In genomic region chr1:228165372-228166169, GRCh38 we compare ENCODE assay signal across 8 cellular contexts. TPM values are rescaled to one million over a fixed set of nuclear protein-coding genes. Genes with fewer than 3 reads are reported as not detected.
DNase-seq lines count a peak whose midpoint lies in the region; ATAC-seq and TF ChIP-seq lines count a peak whose summit lies in the region.

IBA57 (plus strand) TSS chr1:228165804; CDS start chr1:228165817, 13 bp downstream.

- H3K9me3 ChIP-seq in left lung = no peaks in the 10 kb centered on the region

- DNase-seq in C1 segment of cervical spinal cord (lab: John Stamatoyannopoulos, UW) (peak; percentile 93 to 100 (median 98)), NCI-H526 (lab: John Stamatoyannopoulos, UW) (peak; percentile 83 to 95), cortex of kidney (lab: John Stamatoyannopoulos, UW) (peak; percentile 72), left lung (peak; percentile 99 to 100)
- peak; percentile 99 for DNase-seq in activated CD4-positive, alpha-beta T cell treated with anti-CD3 and anti-CD28 coated beads, Interleukin-2, amount 10 ng/mL, durations not matched to agents 7 days and 5 days
- DNase-seq in stimulated activated CD4-positive, alpha-beta T cell treated with anti-CD3 and anti-CD28 coated beads, Interleukin-2, amount 100 ng/mL, for 48 hours = peak; percentile 99

- H3K4me1 Mint-ChIP-seq in activated CD4-positive, alpha-beta T cell treated with anti-CD3 and anti-CD28 coated beads, Interleukin-2, amount 10 ng/mL, durations not matched to agents 7 days and 5 days = peaks cover 41% of the 10 kb centered on the region

- H3K4me3 Mint-ChIP-seq in activated CD4-positive, alpha-beta T cell treated with anti-CD3 and anti-CD28 coated beads, Interleukin-2, amount 10 ng/mL, durations not matched to agents 7 days and 5 days = peak within 1 kb of the TSS; percentile 83

- H3K27me3 Mint-ChIP-seq in activated CD4-positive, alpha-beta T cell treated with anti-CD3 and anti-CD28 coated beads, Interleukin-2, amount 10 ng/mL, durations not matched to agents 7 days and 5 days = no peaks in the 10 kb centered on the region

- H3K36me3 Mint-ChIP-seq in activated CD4-positive, alpha-beta T cell treated with anti-CD3 and anti-CD28 coated beads, Interleukin-2, amount 10 ng/mL, durations not matched to agents 7 days and 5 days (ENCODE audit: low read depth) = no peaks in the 10 kb centered on the region

- POLR2A ChIA-PET in activated CD4-positive, alpha-beta T cell treated with anti-CD3 and anti-CD28 coated beads, Interleukin-2, amount 10 ng/mL, durations not matched to agents 7 days and 5 days (lab: Charles Lee) = interaction anchor here (1.0 kb wide), 1 partner anchor 8 kb away, joined by 3 read pairs; no protein-coding TSS in a partner anchor

- intact Hi-C loops in left lung (cut with DNase I) = no loop called here

- H3K36me3 ChIP-seq in left lung = no peaks in the 10 kb centered on the region

- peak; percentile 91 for ATAC-seq in GM19324 (IDR thresholded peaks at IDR 0.05; ENCODE audit: low FRiP score, unreplicated experiment)
- ATAC-seq in HG03469 (IDR thresholded peaks at IDR 0.05; ENCODE audit: unreplicated experiment) = peak; percentile 68
- peak; percentile 89 for ATAC-seq in left lung

- peak within 1 kb of the TSS; percentile 75 to 77 for H3K4me3 ChIP-seq in left lung

- H3K4me1 ChIP-seq in left lung = peaks cover 17 to 34% of the 10 kb centered on the region in 2 donors

- peak within 1 kb of the TSS; percentile 96 for H3K27ac Mint-ChIP-seq in activated CD4-positive, alpha-beta T cell treated with anti-CD3 and anti-CD28 coated beads, Interleukin-2, amount 10 ng/mL, durations not matched to agents 7 days and 5 days

- no peaks in the 10 kb centered on the region for H3K9me3 Mint-ChIP-seq in activated CD4-positive, alpha-beta T cell treated with anti-CD3 and anti-CD28 coated beads, Interleukin-2, amount 10 ng/mL, durations not matched to agents 7 days and 5 days

- H3K27me3 ChIP-seq in left lung = peaks cover 0 to 27% of the 10 kb centered on the region in 2 donors

- peak within 1 kb of the TSS; percentile 92 to 99 for H3K27ac ChIP-seq in left lung

- peak; percentile 88 to 94 for TF ChIP-seq CTCF in left lung (IDR thresholded peaks at IDR 0.05)

- CTCF ChIA-PET in activated CD4-positive, alpha-beta T cell treated with anti-CD3 and anti-CD28 coated beads, Interleukin-2, amount 10 ng/mL, durations not matched to agents 7 days and 5 days (lab: Charles Lee) = interaction anchor here (0.6 to 8.5 kb wide), 23 partner anchors 12 to 166 kb away, joined by 3 to 104 read pairs (median 5); partner anchors contain the start of genes GUK1 and MRPL55

RNA-seq across cellular contexts. Expression of gene IBA57, which starts in this region (rescaled TPM):
- 1 to 10 TPM; 6.4 to 8.2 TPM for total RNA-seq in activated CD4-positive, alpha-beta T cell treated with anti-CD3 and anti-CD28 coated beads, Interleukin-2, amount 10 ng/mL, durations not matched to agents 7 days and 5 days
- 10 to 100 TPM; 13.2 to 13.5 TPM for total RNA-seq in left lung

Comparison
In these comparisons a context has a peak if more than half of its experiments do, and no peak if none do; other contexts are left out.
1. Peak in every context shown above with its lines: DNase-seq, ATAC-seq, H3K4me3 ChIP-seq and H3K27ac ChIP-seq.